8 cellular contexts compared by ENCODE assay signal in the genomic region with DNA sequence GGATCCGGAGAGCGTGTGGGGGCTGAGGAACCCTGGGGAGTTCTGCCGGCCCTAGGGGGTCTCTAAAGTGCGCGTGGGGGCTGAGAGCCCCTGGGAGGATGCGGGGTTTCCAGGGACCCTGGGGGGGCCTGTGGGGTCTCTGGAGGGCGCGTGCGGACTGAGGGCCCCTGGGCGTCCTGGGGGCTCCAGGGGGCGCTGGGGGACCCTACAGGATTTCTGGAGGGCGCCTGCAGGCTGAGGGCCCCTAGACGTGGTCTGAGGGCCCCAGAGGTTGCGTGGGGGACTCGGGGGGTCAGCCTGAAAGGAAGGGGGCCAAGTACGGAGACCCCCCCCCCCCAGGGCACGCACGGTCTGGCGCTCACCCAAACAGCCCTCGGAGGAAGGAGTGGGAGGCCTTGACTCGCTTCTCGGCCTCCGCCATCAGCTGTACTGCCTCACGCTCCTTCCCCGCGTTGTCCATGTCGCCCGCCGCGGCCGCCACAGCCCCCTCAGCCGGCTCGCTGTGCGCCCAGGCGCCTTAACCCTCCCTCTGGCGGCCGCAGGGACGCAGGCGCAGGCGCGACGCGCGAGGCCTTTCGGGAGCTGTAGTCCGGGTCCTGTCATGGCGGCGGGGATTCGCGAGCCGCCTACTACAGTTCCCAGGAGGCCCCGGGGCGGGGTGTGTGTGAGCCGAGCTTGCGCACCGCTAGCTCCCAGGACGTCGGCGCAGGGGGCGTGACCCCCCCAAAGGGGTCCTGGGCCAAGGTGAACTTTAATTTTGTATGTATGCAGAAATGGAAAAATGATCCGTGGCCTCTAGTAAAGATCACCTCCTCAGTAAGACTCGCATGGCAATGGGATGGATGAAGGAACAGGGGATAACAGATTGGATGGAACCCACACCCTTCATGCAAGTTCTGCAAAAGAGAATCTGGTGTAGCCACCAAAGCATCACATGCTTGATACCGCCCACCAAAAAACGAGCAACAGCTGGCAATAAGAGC.
DNase-seq lines count a peak whose midpoint lies in the region; ATAC-seq and TF ChIP-seq lines count a peak whose summit lies in the region.

A gene (minus strand): TSS at position 546 of the 983 bp plus-strand sequence. CDS start 86 bp downstream, at position 460.

- in situ Hi-C loops in astrocyte of the cerebellum (cut with HindIII; ENCODE audit: low sequenced_read_pairs) = no loop called here

- ATAC-seq in GM18517 (IDR thresholded peaks at IDR 0.05; ENCODE audit: unreplicated experiment) = peak; percentile 93
- peak; percentile 96 for ATAC-seq in HG03039 (IDR thresholded peaks at IDR 0.05; ENCODE audit: unreplicated experiment)

- peak within 1 kb of the TSS; percentile 97 for H3K4me3 ChIP-seq in astrocyte of the cerebellum (ENCODE audit: low read depth, low read length)

- H3K27ac ChIP-seq in 22Rv1 = peak within 1 kb of the TSS; percentile 47

- DNase-seq in NCI-H2029 treated with DMSO at 0.1 percent for 48 hours (lab: John Stamatoyannopoulos, UW) = peak; percentile 49
- DNase-seq in T-helper 22 cell (ENCODE audit: low read depth) = peak; percentile 87
- DNase-seq in astrocyte of the cerebellum (ENCODE audit: low read depth) = peak; percentile 78
- DNase-seq in hippocampal formation (lab: John Stamatoyannopoulos, UW) = peak; percentile 92 to 95
- DNase-seq in retina = peak; percentile 96

- TF ChIP-seq CTCF in 22Rv1 (IDR thresholded peaks at IDR 0.05) = peak; percentile 22; the same call in 1 of the 2 replicates
- peak; percentile 58 for TF ChIP-seq CTCF in astrocyte of the cerebellum (IDR thresholded peaks at IDR 0.05; ENCODE audit: low read depth, low read length, missing control alignments)

Comparison
In these comparisons a context has a peak if more than half of its experiments do, and no peak if none do; other contexts are left out.
1. Peak in every context shown above with its lines: DNase-seq, ATAC-seq, H3K4me3 ChIP-seq and H3K27ac ChIP-seq.